ENCODE assay signal across 21 cellular contexts in genomic region chr3:10528046-10528445, GRCh38. TPM values are rescaled to one million over a fixed set of nuclear protein-coding genes. Genes with fewer than 3 reads are reported as not detected.
"Had no signal": no experiment of that assay in that cellular context is flagged by ENCODE, and none has a peak within 500 bp of the region (broad histone marks: within the 10 kb centered on the region; RNA-seq: fewer than 3 reads in every experiment).

No MANE protein-coding gene starts in this region.

- H3K4me3 Mint-ChIP-seq: activated CD4-positive, alpha-beta T cell treated with anti-CD3 and anti-CD28 coated beads for 36 hours; activated naive CD4-positive, alpha-beta T cell treated with anti-CD3 and anti-CD28 coated beads, Interleukin-2, amount 10 ng/mL, durations not matched to agents 7 days and 5 days; nephron; stimulated activated effector memory CD8-positive, alpha-beta T cell treated with anti-CD3 and anti-CD28 coated beads, Interleukin-12 subunit alpha, Interleukin-12 subunit beta, amount 100 ng/mL, for 72 hours; T-cell; T-helper 2 cell treated with Interferon-gamma antibody and Interleukin-4, amounts not matched to agents 5 μg/mL and 100 μg/mL, for 36 hours had no signal

- ATAC-seq: activated CD4-positive, alpha-beta T cell treated with anti-CD3 and anti-CD28 coated beads for 36 hours; body of pancreas; gastroesophageal sphincter; left cardiac atrium; stimulated activated effector memory CD8-positive, alpha-beta T cell treated with anti-CD3 and anti-CD28 coated beads, Interleukin-12 subunit alpha, Interleukin-12 subunit beta, amount 100 ng/mL, for 72 hours; T-cell had no signal

- DNase-seq: activated CD4-positive, alpha-beta T cell treated with anti-CD3 and anti-CD28 coated beads for 36 hours; activated CD4-positive, alpha-beta T cell treated with anti-CD3 and anti-CD28 coated beads, Interleukin-2, amount 50 U/mL, for 4 hours; activated effector memory CD4-positive, alpha-beta T cell treated with anti-CD3 and anti-CD28 coated beads, Interleukin-2, amount 50 U/mL, for 16 hours; activated naive CD4-positive, alpha-beta T cell treated with anti-CD3 and anti-CD28 coated beads, Interleukin-2, amount 10 ng/mL, durations not matched to agents 7 days and 5 days; activated T-cell treated with anti-CD3 and anti-CD28 coated beads for 4 hours; anterior cingulate cortex; body of pancreas; left cardiac atrium; stimulated activated CD4-positive, alpha-beta T cell treated with anti-CD3 and anti-CD28 coated beads, Interleukin-12 subunit alpha, Interleukin-12 subunit beta, amount 100 ng/mL, for 4 hours; trophoblast cell had no signal

- H3K36me3 Mint-ChIP-seq: activated naive CD4-positive, alpha-beta T cell treated with anti-CD3 and anti-CD28 coated beads, Interleukin-2, amount 10 ng/mL, durations not matched to agents 7 days and 5 days; stimulated activated effector memory CD8-positive, alpha-beta T cell treated with anti-CD3 and anti-CD28 coated beads, Interleukin-12 subunit alpha, Interleukin-12 subunit beta, amount 100 ng/mL, for 72 hours; T-cell had no signal

- H3K4me3 ChIP-seq: body of pancreas, cardiac muscle cell, dorsolateral prefrontal cortex, gastroesophageal sphincter had no signal

- H3K27ac Mint-ChIP-seq: activated CD4-positive, alpha-beta T cell treated with anti-CD3 and anti-CD28 coated beads for 36 hours; activated naive CD4-positive, alpha-beta T cell treated with anti-CD3 and anti-CD28 coated beads, Interleukin-2, amount 10 ng/mL, durations not matched to agents 7 days and 5 days; nephron; stimulated activated effector memory CD8-positive, alpha-beta T cell treated with anti-CD3 and anti-CD28 coated beads, Interleukin-12 subunit alpha, Interleukin-12 subunit beta, amount 100 ng/mL, for 72 hours; T-cell; T-helper 2 cell treated with Interferon-gamma antibody and Interleukin-4, amounts not matched to agents 5 μg/mL and 100 μg/mL, for 36 hours had no signal

- H3K4me1 Mint-ChIP-seq: activated CD4-positive, alpha-beta T cell treated with anti-CD3 and anti-CD28 coated beads for 36 hours; activated naive CD4-positive, alpha-beta T cell treated with anti-CD3 and anti-CD28 coated beads, Interleukin-2, amount 10 ng/mL, durations not matched to agents 7 days and 5 days; nephron; stimulated activated effector memory CD8-positive, alpha-beta T cell treated with anti-CD3 and anti-CD28 coated beads, Interleukin-12 subunit alpha, Interleukin-12 subunit beta, amount 100 ng/mL, for 72 hours; T-cell had no signal

- H3K27ac ChIP-seq: body of pancreas, cardiac muscle cell, dorsolateral prefrontal cortex, epithelial cell of prostate, gastroesophageal sphincter, parathyroid adenoma had no signal

- H3K9me3 Mint-ChIP-seq: activated naive CD4-positive, alpha-beta T cell treated with anti-CD3 and anti-CD28 coated beads, Interleukin-2, amount 10 ng/mL, durations not matched to agents 7 days and 5 days; nephron; stimulated activated effector memory CD8-positive, alpha-beta T cell treated with anti-CD3 and anti-CD28 coated beads, Interleukin-12 subunit alpha, Interleukin-12 subunit beta, amount 100 ng/mL, for 72 hours; T-cell; T-helper 2 cell treated with Interferon-gamma antibody and Interleukin-4, amounts not matched to agents 5 μg/mL and 100 μg/mL, for 36 hours had no signal

RNA-seq across cellular contexts. Expression of gene ATP2B2, which starts 22.7 kb away (rescaled TPM):
- total RNA-seq: activated CD8-positive, alpha-beta memory T cell treated with anti-CD3 and anti-CD28 coated beads for 36 hours; pulmonary artery endothelial cell; T-cell had no signal
